19 cellular contexts compared by ENCODE assay signal in genomic region chr7:67343114-67343513, GRCh38.
DNase-seq lines count a peak whose midpoint lies in the region; ATAC-seq and TF ChIP-seq lines count a peak whose summit lies in the region.
"Had no signal": no experiment of that assay in that cellular context is flagged by ENCODE, and none has a peak within 500 bp of the region (broad histone marks: within the 10 kb centered on the region; RNA-seq: fewer than 3 reads in every experiment).

No MANE protein-coding gene starts in this region.

- no peak for TF ChIP-seq EP300 in sigmoid colon (IDR thresholded peaks at IDR 0.05)

- H3K27ac ChIP-seq in endodermal cell (ENCODE audit: low read depth, low read length) (no peak overlapping the region), sigmoid colon (no peak overlapping the region)
- H3K27ac ChIP-seq: A549; BLaER1 treated with 17β-estradiol and CSF1 and Interleukin-3, amounts not matched to agents 10 nM and 100 nM had no signal

- H3K27me3 Mint-ChIP-seq in endodermal cell (ENCODE audit: insufficient read depth), result no peaks in the 10 kb centered on the region
- H3K27me3 Mint-ChIP-seq: CD4-positive, alpha-beta T cell had no signal

- H3K9me3 ChIP-seq in endodermal cell (ENCODE audit: control insufficient read depth, low read length) (peaks cover 16% of the 10 kb centered on the region), sigmoid colon (no peaks in the 10 kb centered on the region)

- H3K9ac ChIP-seq in endodermal cell (ENCODE audit: extremely low read depth, low read length, poor library complexity, severe bottlenecking), result no peak overlapping the region
- H3K9ac ChIP-seq: BLaER1 treated with 17β-estradiol and CSF1 and Interleukin-3, amounts not matched to agents 10 nM and 100 nM had no signal

- DNase-seq in left ventricle myocardium superior (no peak), Right ventricle myocardium inferior (ENCODE audit: missing footprints) (no peak), endodermal cell (peak; percentile 26), sigmoid colon (peak; percentile 24), epidermal melanocyte (ENCODE audit: insufficient read length, low spot score) (no peak)
- no peak for DNase-seq in activated CD8-positive, alpha-beta memory T cell treated with anti-CD3 and anti-CD28 coated beads for 24 hours
- DNase-seq: AML-193; CD4-positive, alpha-beta T cell; DMS53; GOT3; HFFc6; KBM-7; MM.1S; NCI-H510A; SW 1271 had no signal

- no peak for TF ChIP-seq POLR2A in sigmoid colon (IDR thresholded peaks at IDR 0.05)

- H3K27me3 ChIP-seq in endodermal cell (ENCODE audit: control insufficient read depth, insufficient read depth, low read length, poor library complexity, severe bottlenecking) (no peaks in the 10 kb centered on the region), sigmoid colon (no peaks in the 10 kb centered on the region)
- H3K27me3 ChIP-seq: BLaER1 treated with 17β-estradiol and CSF1 and Interleukin-3, amounts not matched to agents 10 nM and 100 nM had no signal

- intact Hi-C loops in left ventricle myocardium superior (cut with micrococcal nuclease), result no loop called here
- intact Hi-C loops in Right ventricle myocardium inferior (cut with DNase I), result no loop called here
- intact Hi-C loops in sigmoid colon (cut with DNase I), result no loop called here

- H3K9me3 Mint-ChIP-seq in endodermal cell, result peaks cover 11% of the 10 kb centered on the region
- H3K9me3 Mint-ChIP-seq: CD4-positive, alpha-beta T cell; HFFc6 had no signal

- peaks cover 5% of the 10 kb centered on the region for H3K36me3 Mint-ChIP-seq in endodermal cell (ENCODE audit: low read depth)

- WGBS in endodermal cell (ENCODE audit: insufficient coverage in 1 of 2, insufficient read length in 1 of 2), 2 experiments, result 17 to 86% methylated on average over 1 to 3 of the region's 3 CpGs
- 87 to 92% methylated on average over 3 of the region's 3 CpGs for WGBS in sigmoid colon, 2 donors

- H3K36me3 ChIP-seq in endodermal cell (ENCODE audit: control insufficient read depth, insufficient read depth, low read length), result no peaks in the 10 kb centered on the region
- H3K36me3 ChIP-seq in sigmoid colon, result peaks cover 0 to 18% (median 9%) of the 10 kb centered on the region in 4 donors
- H3K36me3 ChIP-seq: HAP-1 had no signal

- H3K4me1 ChIP-seq in endodermal cell (ENCODE audit: control insufficient read depth, insufficient read depth, low read length) (no peaks in the 10 kb centered on the region), sigmoid colon (no peaks in the 10 kb centered on the region)
- H3K4me1 ChIP-seq: A549 had no signal

- H3K27ac Mint-ChIP-seq in endodermal cell, result no peak overlapping the region
- H3K27ac Mint-ChIP-seq: CD4-positive, alpha-beta T cell; HFFc6 had no signal

- peaks cover 17% of the 10 kb centered on the region for H3K4me1 Mint-ChIP-seq in endodermal cell

- no peak overlapping the region for H3K4me3 ChIP-seq in endodermal cell (ENCODE audit: low read length)
- no peak overlapping the region for H3K4me3 ChIP-seq in sigmoid colon
- H3K4me3 ChIP-seq: A549; BLaER1 treated with 17β-estradiol and CSF1 and Interleukin-3, amounts not matched to agents 10 nM and 100 nM; HAP-1 had no signal

- H3K4me3 Mint-ChIP-seq in endodermal cell, result no peak overlapping the region
- H3K4me3 Mint-ChIP-seq: CD4-positive, alpha-beta T cell; HFFc6 had no signal

- no peak for TF ChIP-seq CTCF in endodermal cell (conservative IDR thresholded peaks at IDR 0.05)
- TF ChIP-seq CTCF in sigmoid colon (IDR thresholded peaks at IDR 0.05), result no peak

- ATAC-seq in left ventricle myocardium superior (peak; percentile 17), Right ventricle myocardium inferior (no peak), GM18511 (IDR thresholded peaks at IDR 0.05; ENCODE audit: unreplicated experiment) (no peak)
- ATAC-seq: A549 had no signal

Comparison
In these comparisons a context has a peak if more than half of its experiments do, and no peak if none do; other contexts are left out.
1. DNase-seq: peak in endodermal cell (single experiment) and sigmoid colon (single experiment); none in left ventricle myocardium superior (single experiment), Right ventricle myocardium inferior (single experiment), activated CD8-positive, alpha-beta memory T cell treated with anti-CD3 and anti-CD28 coated beads for 24 hours (single experiment) and epidermal melanocyte (single experiment).